In the genomic region with DNA sequence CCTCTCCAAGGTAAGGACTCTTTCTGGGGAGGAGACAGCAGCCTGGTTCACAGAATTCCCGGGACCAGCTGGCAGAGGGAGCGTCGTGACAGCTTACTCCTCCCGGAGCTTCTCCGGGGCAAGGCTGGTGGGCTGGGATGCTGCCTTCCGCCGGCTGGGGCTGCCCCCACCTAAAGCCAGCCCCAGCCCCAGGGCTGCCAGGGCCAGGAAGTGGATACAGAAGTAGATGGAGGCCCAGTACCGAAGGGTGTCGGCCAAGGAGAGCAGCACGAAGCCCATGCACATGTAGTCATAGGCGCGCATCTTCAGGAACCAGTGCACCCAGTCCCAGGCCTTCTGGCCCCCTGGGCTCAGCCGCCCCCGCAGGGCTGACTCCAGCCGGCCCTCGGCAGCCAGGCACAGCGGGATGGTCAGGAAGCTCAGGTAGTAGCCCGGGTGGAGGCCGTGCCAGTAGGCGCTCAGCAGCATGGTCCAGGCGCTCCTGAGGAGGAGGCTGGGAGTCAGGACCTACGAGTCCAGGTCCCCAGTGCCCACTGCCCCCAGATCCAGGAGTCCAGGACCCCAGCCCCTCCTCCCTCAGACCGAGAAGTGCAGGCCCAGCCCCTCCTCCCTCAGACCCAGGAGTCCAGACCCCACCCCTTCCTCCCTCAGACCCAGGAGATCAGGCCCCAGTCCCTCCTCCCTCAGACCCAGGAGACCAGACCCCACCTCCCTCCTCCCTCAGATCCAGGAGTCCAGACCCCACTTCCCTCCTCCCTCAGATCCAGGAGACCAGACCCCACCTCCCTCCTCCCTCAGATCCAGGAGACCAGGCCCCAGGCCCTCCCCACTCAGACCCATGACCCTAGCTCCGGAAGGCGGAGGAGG, we compare ENCODE assay signal across 31 cellular contexts. TPM values are rescaled to one million over a fixed set of nuclear protein-coding genes. Genes with fewer than 3 reads are reported as not detected.
DNase-seq lines count a peak whose midpoint lies in the region; ATAC-seq and TF ChIP-seq lines count a peak whose summit lies in the region.
"Had no signal": no experiment of that assay in that cellular context is flagged by ENCODE, and none has a peak within 500 bp of the region (broad histone marks: within the 10 kb centered on the region; RNA-seq: fewer than 3 reads in every experiment).

No MANE protein-coding gene starts in this region.

- H3K79me2 ChIP-seq in PC-9 (ENCODE audit: low read depth), result peaks cover 9% of the 10 kb centered on the region
- H3K79me2 ChIP-seq: hepatocyte had no signal

- peak overlapping the region; percentile 72; the same call in 1 of the 2 replicates for H3K9ac ChIP-seq in ES-I3 (ENCODE audit: low read depth, low read length)
- H3K9ac ChIP-seq: parathyroid adenoma had no signal

- H3K27ac Mint-ChIP-seq in endothelial cell (ENCODE audit: unreplicated experiment), result peak overlapping the region; percentile 24
- H3K27ac Mint-ChIP-seq in CD8-positive, alpha-beta T cell, result no peak overlapping the region
- H3K27ac Mint-ChIP-seq: brain; natural killer cell treated with Interleukin-12 subunit alpha and Interleukin-12 subunit beta and Interleukin-15 and Interleukin-18, amount 100 ng/mL, for 72 hours; T-cell had no signal

- BruUV-seq in PC-9 (replicated peaks; lab: Mats Ljungman, UMichigan), result no TSS peak

- H3K4me3 ChIP-seq in PC-9 (no peak overlapping the region; the same call in 1 of the 2 replicates), suprapubic skin (no peak overlapping the region)
- H3K4me3 ChIP-seq in CD8-positive, alpha-beta T cell (ENCODE audit: low read depth, low read length), result no peak overlapping the region
- H3K4me3 ChIP-seq: adrenal gland, hepatocyte, right lobe of liver, thoracic aorta had no signal

- peaks cover 10% of the 10 kb centered on the region for H3K4me1 Mint-ChIP-seq in endothelial cell (ENCODE audit: unreplicated experiment)
- H3K4me1 Mint-ChIP-seq in CD8-positive, alpha-beta T cell (ENCODE audit: low read depth), result no peaks in the 10 kb centered on the region

- no peak for ATAC-seq in CD8-positive, alpha-beta T cell
- ATAC-seq: activated T-cell treated with anti-CD3 and anti-CD28 coated beads, Interleukin-2, amount 50 U/mL, for 4 hours; T-cell had no signal

- H3K36me3 ChIP-seq in ES-I3 (ENCODE audit: insufficient read depth, low read length) (0 out of 2 replicates have a peak, but pooled peaks cover 3% of the 10 kb centered on the region), PC-9 (ENCODE audit: low read depth) (peaks cover 10% of the 10 kb centered on the region; the same call in 1 of the 2 replicates), suprapubic skin (no peaks in the 10 kb centered on the region)
- no peaks in the 10 kb centered on the region for H3K36me3 ChIP-seq in CD8-positive, alpha-beta T cell (ENCODE audit: insufficient read depth, low read length)
- H3K36me3 ChIP-seq: right lobe of liver, thoracic aorta had no signal

- POLR2A ChIA-PET in PC-9 (lab: Charles Lee; ENCODE audit: unreplicated experiment), result interaction anchor here (0.6 to 3.3 kb wide), 4 partner anchors 15 to 225 kb away, joined by 5 to 50 read pairs (median 16); partner anchors contain the start of gene MBOAT7
- POLR2A ChIA-PET in CD8-positive, alpha-beta T cell (lab: Charles Lee), result interaction anchor here (0.9 to 1.6 kb wide), 2 partner anchors 14 to 17 kb away, joined by 5 read pairs; partner anchors contain the start of gene TSEN34

- intact Hi-C loops in PC-9 (cut with micrococcal nuclease; ENCODE audit: unreplicated experiment), result loop anchor here (1.0 kb wide), 1 partner anchor 16 kb away; no protein-coding TSS in a partner anchor
- intact Hi-C loops in posterior vena cava (cut with DNase I), result loop anchor here in 1 of 2 donors (2.0 to 10.0 kb wide), 2 partner anchors 33 to 281 kb away; no protein-coding TSS in a partner anchor
- intact Hi-C loops in CD8-positive, alpha-beta T cell (cut with DNase I, micrococcal nuclease), result no loop called here

- DNase-seq in PC-9, result no peak
- DNase-seq in endothelial cell (ENCODE audit: low spot score), result no peak
- DNase-seq in posterior vena cava (ENCODE audit: low spot score), result peak; percentile 75
- no peak for DNase-seq in NCI-H526 treated with DMSO at 0.1 percent for 48 hours (lab: John Stamatoyannopoulos, UW)
- no peak for DNase-seq in suprapubic skin (ENCODE audit: low spot score in 2 of 2)
- no peak for DNase-seq in CD8-positive, alpha-beta T cell
- DNase-seq: activated CD4-positive, alpha-beta T cell treated with anti-CD3 and anti-CD28 coated beads for 4 hours; activated naive CD4-positive, alpha-beta T cell; activated T-cell treated with anti-CD3 and anti-CD28 coated beads, Interleukin-2, amount 50 U/mL, for 4 hours; adrenal gland; AML-193; effector CD4-positive, alpha-beta T cell; foreskin keratinocyte; NCI-H1092; NCI-H2029; NCI-H226; NCI-H774; right lobe of liver; SHP77 treated with DMSO at 0.1 percent for 48 hours; stimulated activated CD4-positive, alpha-beta T cell treated with anti-CD3 and anti-CD28 coated beads, Interleukin-12 subunit alpha, Interleukin-12 subunit beta, amount 100 ng/mL, for 4 hours; stimulated activated CD4-positive, alpha-beta T cell treated with anti-CD3 and anti-CD28 coated beads, Interleukin-4, amount 100 ng/mL, for 24 hours; stimulated activated naive CD4-positive, alpha-beta T cell treated with Interleukin-2 at 50 U/mL for 16 hours; T-cell had no signal

- H2AFZ ChIP-seq in PC-9, result no peak overlapping the region
- H2AFZ ChIP-seq: hepatocyte had no signal

- H3K36me3 Mint-ChIP-seq in endothelial cell (ENCODE audit: low read depth, unreplicated experiment), result peaks cover 5% of the 10 kb centered on the region
- peaks cover 13% of the 10 kb centered on the region for H3K36me3 Mint-ChIP-seq in CD8-positive, alpha-beta T cell
- H3K36me3 Mint-ChIP-seq: natural killer cell treated with Interleukin-12 subunit alpha and Interleukin-12 subunit beta and Interleukin-15 and Interleukin-18, amount 100 ng/mL, for 72 hours had no signal

- WGBS in suprapubic skin, result 79% methylated on average over 13 of the region's 25 CpGs

- TF ChIP-seq EP300 in suprapubic skin (IDR thresholded peaks at IDR 0.05), result no peak

- H4K20me1 ChIP-seq in PC-9 (ENCODE audit: insufficient read depth), result peaks cover 38% of the 10 kb centered on the region

- CTCF ChIA-PET in PC-9 (lab: Charles Lee), result interaction anchor here (0.9 kb wide), 1 partner anchor 17 kb away, joined by 3 read pairs; the partner anchor contains the start of gene TSEN34
- CTCF ChIA-PET in CD8-positive, alpha-beta T cell (lab: Charles Lee), result no interaction called here

- TF ChIP-seq CTCF in PC-9 (conservative IDR thresholded peaks at IDR 0.05) (no peak), endothelial cell (IDR thresholded peaks at IDR 0.05; ENCODE audit: unreplicated experiment) (no peak), suprapubic skin (IDR thresholded peaks at IDR 0.05) (no peak)
- no peak for TF ChIP-seq CTCF in CD8-positive, alpha-beta T cell (IDR thresholded peaks at IDR 0.05)

- H3F3A ChIP-seq in PC-9 (ENCODE audit: insufficient read depth, low read depth), result peaks cover 73% of the 10 kb centered on the region; the same call in 1 of the 2 replicates

- no peaks in the 10 kb centered on the region for H3K9me3 Mint-ChIP-seq in endothelial cell (ENCODE audit: unreplicated experiment)
- H3K9me3 Mint-ChIP-seq in CD8-positive, alpha-beta T cell, result no peaks in the 10 kb centered on the region
- H3K9me3 Mint-ChIP-seq: activated T-cell treated with anti-CD3 and anti-CD28 coated beads, Interleukin-2, amount 50 U/mL, for 4 hours; brain; natural killer cell treated with Interleukin-12 subunit alpha and Interleukin-12 subunit beta and Interleukin-15 and Interleukin-18, amount 100 ng/mL, for 72 hours; T-cell had no signal

- H3K4me1 ChIP-seq in ES-I3 (ENCODE audit: insufficient read depth, low read length), result peaks cover 5% of the 10 kb centered on the region; the same call in 1 of the 2 replicates
- peaks cover 14% of the 10 kb centered on the region; the same call in 1 of the 2 replicates for H3K4me1 ChIP-seq in PC-9 (replicated peaks; ENCODE audit: insufficient read depth)
- H3K4me1 ChIP-seq in suprapubic skin, result peaks cover 12% of the 10 kb centered on the region
- no peaks in the 10 kb centered on the region for H3K4me1 ChIP-seq in CD8-positive, alpha-beta T cell (ENCODE audit: insufficient read depth, low read length)
- H3K4me1 ChIP-seq: foreskin keratinocyte, parathyroid adenoma, right lobe of liver had no signal

- peaks cover 6% of the 10 kb centered on the region for H3K27me3 Mint-ChIP-seq in endothelial cell (ENCODE audit: unreplicated experiment)
- no peaks in the 10 kb centered on the region for H3K27me3 Mint-ChIP-seq in CD8-positive, alpha-beta T cell (ENCODE audit: low read depth)
- H3K27me3 Mint-ChIP-seq: brain; natural killer cell treated with Interleukin-12 subunit alpha and Interleukin-12 subunit beta and Interleukin-15 and Interleukin-18, amount 100 ng/mL, for 72 hours; T-cell had no signal

- H3K9me2 ChIP-seq in PC-9 (ENCODE audit: insufficient read depth), result no peaks in the 10 kb centered on the region

- H3K9me3 ChIP-seq in ES-I3 (ENCODE audit: control insufficient read depth, insufficient read depth, low read length) (no peaks in the 10 kb centered on the region), PC-9 (ENCODE audit: insufficient read depth, low read depth) (no peaks in the 10 kb centered on the region), suprapubic skin (no peaks in the 10 kb centered on the region)
- no peaks in the 10 kb centered on the region for H3K9me3 ChIP-seq in CD8-positive, alpha-beta T cell (ENCODE audit: low read length)
- H3K9me3 ChIP-seq: adrenal gland, right lobe of liver, thoracic aorta had no signal

- H3K4me3 Mint-ChIP-seq in endothelial cell (ENCODE audit: unreplicated experiment), result no peak overlapping the region
- no peak overlapping the region for H3K4me3 Mint-ChIP-seq in CD8-positive, alpha-beta T cell
- H3K4me3 Mint-ChIP-seq: activated T-cell treated with anti-CD3 and anti-CD28 coated beads, Interleukin-2, amount 50 U/mL, for 4 hours; brain; natural killer cell treated with Interleukin-12 subunit alpha and Interleukin-12 subunit beta and Interleukin-15 and Interleukin-18, amount 100 ng/mL, for 72 hours; T-cell had no signal

- H3K27me3 ChIP-seq in PC-9 (ENCODE audit: insufficient read depth, low read depth), result no peaks in the 10 kb centered on the region
- peaks cover 4% of the 10 kb centered on the region for H3K27me3 ChIP-seq in suprapubic skin
- H3K27me3 ChIP-seq in CD8-positive, alpha-beta T cell (ENCODE audit: insufficient read depth, low read length), result no peaks in the 10 kb centered on the region
- H3K27me3 ChIP-seq: adrenal gland, foreskin keratinocyte, hepatocyte, right lobe of liver had no signal

- peak overlapping the region; percentile 78 for H3K4me2 ChIP-seq in PC-9

- H3K27ac ChIP-seq in PC-9, result peak overlapping the region; percentile 54
- no peak overlapping the region for H3K27ac ChIP-seq in suprapubic skin
- no peak overlapping the region for H3K27ac ChIP-seq in CD8-positive, alpha-beta T cell (ENCODE audit: low read depth, low read length)
- H3K27ac ChIP-seq: adrenal gland, foreskin keratinocyte, HL-60, parathyroid adenoma, right lobe of liver, thoracic aorta had no signal

- TF ChIP-seq POLR2A in suprapubic skin (IDR thresholded peaks at IDR 0.05), result no peak

RNA-seq across cellular contexts. Expression of gene TMC4, which starts 1.2 kb away (rescaled TPM):
- 175 and 194 TPM in 2 replicates for total RNA-seq in PC-9 (2021)
- total RNA-seq in endothelial cell (ENCODE audit: unreplicated experiment), result 2.6 TPM
- total RNA-seq in posterior vena cava, result 1 to 10 TPM; 1.1 to 1.4 TPM
- 10 to 100 TPM in 2 of 4 donors, 1 to 10 TPM in 2; 3.4 to 22.8 (median 9.0) TPM for total RNA-seq in suprapubic skin
- total RNA-seq in CD8-positive, alpha-beta T cell, result not detected
- total RNA-seq: activated CD8-positive, alpha-beta memory T cell treated with anti-CD3 and anti-CD28 coated beads for 36 hours had no signal

RNA-seq across cellular contexts. Expression of gene LENG1, which starts 14.7 kb away (rescaled TPM):
- total RNA-seq in PC-9 (2021) (5.0 and 6.7 TPM in 2 replicates), endothelial cell (ENCODE audit: unreplicated experiment) (3.4 TPM), posterior vena cava (1 to 10 TPM; 4.7 to 6.2 TPM), suprapubic skin (1 to 10 TPM; 2.6 to 4.6 (median 4.0) TPM)
- total RNA-seq in CD8-positive, alpha-beta T cell, result 10 to 100 TPM; 15.5 to 15.8 TPM

RNA-seq across cellular contexts. Expression of gene MBOAT7, which starts 15.2 kb away (rescaled TPM):
- total RNA-seq in PC-9 (2021), result 488 and 494 TPM in 2 replicates
- 203 TPM for total RNA-seq in endothelial cell (ENCODE audit: unreplicated experiment)
- total RNA-seq in posterior vena cava, result 10 to 100 TPM; 29.0 to 38.6 TPM
- total RNA-seq in suprapubic skin, result 10 to 100 TPM; 54.7 to 96.5 (median 58.7) TPM
- 10 to 100 TPM; 10.0 to 13.1 TPM for total RNA-seq in CD8-positive, alpha-beta T cell

RNA-seq across cellular contexts. Expression of gene TSEN34, which starts 16.9 kb away (rescaled TPM):
- total RNA-seq in PC-9 (2021) (134 and 162 TPM in 2 replicates), endothelial cell (ENCODE audit: unreplicated experiment) (27.8 TPM), posterior vena cava (10 to 100 TPM; 17.3 to 24.5 TPM), suprapubic skin (10 to 100 TPM; 42.7 to 76.3 (median 69.1) TPM)
- 10 to 100 TPM; 13.9 to 14.6 TPM for total RNA-seq in CD8-positive, alpha-beta T cell

RNA-seq across cellular contexts. Expression of gene RPS9, which starts 26.5 kb away (rescaled TPM):
- 1,266 and 1,888 TPM in 2 replicates for total RNA-seq in PC-9 (2021)
- total RNA-seq in endothelial cell (ENCODE audit: unreplicated experiment), result 1,195 TPM
- total RNA-seq in posterior vena cava, result 1,000 to 10,000 TPM in 1 of 2 donors, 100 to 1,000 TPM in 1; 777 to 1,026 TPM
- total RNA-seq in suprapubic skin, result 1,000 to 10,000 TPM; 1,403 to 3,061 (median 2,817) TPM
- total RNA-seq in CD8-positive, alpha-beta T cell, result 1,000 to 10,000 TPM; 2,006 to 2,016 TPM
